1 cellular context compared by ENCODE assay signal in the genomic region with DNA sequence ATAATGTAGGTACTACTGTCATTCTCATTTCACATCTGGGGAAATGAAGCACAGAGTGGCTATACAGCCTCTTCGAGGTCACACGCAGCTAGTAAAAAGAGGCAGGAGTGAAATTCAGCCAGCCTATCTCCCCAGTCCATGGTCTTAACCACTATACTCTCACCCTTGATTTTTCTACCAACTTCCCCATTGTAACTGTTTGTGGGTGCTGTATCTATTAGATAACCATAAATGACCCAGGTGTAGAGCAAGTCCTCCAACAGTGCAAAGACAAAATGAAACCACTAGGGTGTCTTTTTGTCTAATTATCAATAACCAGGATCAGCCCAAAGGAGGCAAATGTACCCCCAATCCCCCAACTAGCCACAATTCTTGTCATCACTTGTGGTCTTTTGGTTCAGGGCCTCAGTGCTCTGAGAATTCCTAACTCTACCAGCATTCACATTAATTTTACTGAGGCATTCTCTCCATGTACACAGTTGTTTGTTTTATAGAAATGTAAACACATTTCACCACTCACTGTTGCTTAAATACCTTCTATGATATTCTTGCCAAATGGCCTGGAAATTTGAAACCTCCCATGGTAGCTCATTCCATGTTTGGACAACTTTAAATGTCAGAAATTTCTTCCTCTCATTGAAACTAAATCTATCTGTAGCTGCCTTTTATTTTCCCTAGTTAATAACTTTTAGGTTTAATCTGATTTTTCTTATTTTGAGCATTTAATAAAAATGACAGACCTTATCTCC.
TF ChIP-seq lines count a peak whose summit lies in the region.

No MANE protein-coding gene starts in this region.

TF ChIP-seq in K562, 482 proteins besides CTCF, POLR2A, EP300 and RAD21 (continued from another document and continues in another):
- no peak for TF ChIP-seq PRDM10 (IDR thresholded peaks at IDR 0.05; ENCODE audit: partially characterized antibody)
- TF ChIP-seq, protein P1, sequence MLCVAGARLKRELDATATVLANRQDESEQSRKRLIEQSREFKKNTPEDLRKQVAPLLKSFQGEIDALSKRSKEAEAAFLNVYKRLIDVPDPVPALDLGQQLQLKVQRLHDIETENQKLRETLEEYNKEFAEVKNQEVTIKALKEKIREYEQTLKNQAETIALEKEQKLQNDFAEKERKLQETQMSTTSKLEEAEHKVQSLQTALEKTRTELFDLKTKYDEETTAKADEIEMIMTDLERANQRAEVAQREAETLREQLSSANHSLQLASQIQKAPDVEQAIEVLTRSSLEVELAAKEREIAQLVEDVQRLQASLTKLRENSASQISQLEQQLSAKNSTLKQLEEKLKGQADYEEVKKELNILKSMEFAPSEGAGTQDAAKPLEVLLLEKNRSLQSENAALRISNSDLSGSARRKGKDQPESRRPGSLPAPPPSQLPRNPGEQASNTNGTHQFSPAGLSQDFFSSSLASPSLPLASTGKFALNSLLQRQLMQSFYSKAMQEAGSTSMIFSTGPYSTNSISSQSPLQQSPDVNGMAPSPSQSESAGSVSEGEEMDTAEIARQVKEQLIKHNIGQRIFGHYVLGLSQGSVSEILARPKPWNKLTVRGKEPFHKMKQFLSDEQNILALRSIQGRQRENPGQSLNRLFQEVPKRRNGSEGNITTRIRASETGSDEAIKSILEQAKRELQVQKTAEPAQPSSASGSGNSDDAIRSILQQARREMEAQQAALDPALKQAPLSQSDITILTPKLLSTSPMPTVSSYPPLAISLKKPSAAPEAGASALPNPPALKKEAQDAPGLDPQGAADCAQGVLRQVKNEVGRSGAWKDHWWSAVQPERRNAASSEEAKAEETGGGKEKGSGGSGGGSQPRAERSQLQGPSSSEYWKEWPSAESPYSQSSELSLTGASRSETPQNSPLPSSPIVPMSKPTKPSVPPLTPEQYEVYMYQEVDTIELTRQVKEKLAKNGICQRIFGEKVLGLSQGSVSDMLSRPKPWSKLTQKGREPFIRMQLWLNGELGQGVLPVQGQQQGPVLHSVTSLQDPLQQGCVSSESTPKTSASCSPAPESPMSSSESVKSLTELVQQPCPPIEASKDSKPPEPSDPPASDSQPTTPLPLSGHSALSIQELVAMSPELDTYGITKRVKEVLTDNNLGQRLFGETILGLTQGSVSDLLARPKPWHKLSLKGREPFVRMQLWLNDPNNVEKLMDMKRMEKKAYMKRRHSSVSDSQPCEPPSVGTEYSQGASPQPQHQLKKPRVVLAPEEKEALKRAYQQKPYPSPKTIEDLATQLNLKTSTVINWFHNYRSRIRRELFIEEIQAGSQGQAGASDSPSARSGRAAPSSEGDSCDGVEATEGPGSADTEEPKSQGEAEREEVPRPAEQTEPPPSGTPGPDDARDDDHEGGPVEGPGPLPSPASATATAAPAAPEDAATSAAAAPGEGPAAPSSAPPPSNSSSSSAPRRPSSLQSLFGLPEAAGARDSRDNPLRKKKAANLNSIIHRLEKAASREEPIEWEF (CRISPR knock-in tag; IDR thresholded peaks at IDR 0.05), result no peak
- TF ChIP-seq, protein P2, sequence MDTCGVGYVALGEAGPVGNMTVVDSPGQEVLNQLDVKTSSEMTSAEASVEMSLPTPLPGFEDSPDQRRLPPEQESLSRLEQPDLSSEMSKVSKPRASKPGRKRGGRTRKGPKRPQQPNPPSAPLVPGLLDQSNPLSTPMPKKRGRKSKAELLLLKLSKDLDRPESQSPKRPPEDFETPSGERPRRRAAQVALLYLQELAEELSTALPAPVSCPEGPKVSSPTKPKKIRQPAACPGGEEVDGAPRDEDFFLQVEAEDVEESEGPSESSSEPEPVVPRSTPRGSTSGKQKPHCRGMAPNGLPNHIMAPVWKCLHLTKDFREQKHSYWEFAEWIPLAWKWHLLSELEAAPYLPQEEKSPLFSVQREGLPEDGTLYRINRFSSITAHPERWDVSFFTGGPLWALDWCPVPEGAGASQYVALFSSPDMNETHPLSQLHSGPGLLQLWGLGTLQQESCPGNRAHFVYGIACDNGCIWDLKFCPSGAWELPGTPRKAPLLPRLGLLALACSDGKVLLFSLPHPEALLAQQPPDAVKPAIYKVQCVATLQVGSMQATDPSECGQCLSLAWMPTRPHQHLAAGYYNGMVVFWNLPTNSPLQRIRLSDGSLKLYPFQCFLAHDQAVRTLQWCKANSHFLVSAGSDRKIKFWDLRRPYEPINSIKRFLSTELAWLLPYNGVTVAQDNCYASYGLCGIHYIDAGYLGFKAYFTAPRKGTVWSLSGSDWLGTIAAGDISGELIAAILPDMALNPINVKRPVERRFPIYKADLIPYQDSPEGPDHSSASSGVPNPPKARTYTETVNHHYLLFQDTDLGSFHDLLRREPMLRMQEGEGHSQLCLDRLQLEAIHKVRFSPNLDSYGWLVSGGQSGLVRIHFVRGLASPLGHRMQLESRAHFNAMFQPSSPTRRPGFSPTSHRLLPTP (IDR thresholded peaks at IDR 0.05; ENCODE audit: borderline replicate concordance, extremely low read depth, insufficient read length), result no peak
- no peak for TF ChIP-seq POLR3A (IDR thresholded peaks at IDR 0.05; ENCODE audit: borderline replicate concordance, extremely low read depth, insufficient read depth, insufficient read length)
- TF ChIP-seq HDAC6 (IDR thresholded peaks at IDR 0.05; ENCODE audit: low read depth, low read length), result no peak
- TF ChIP-seq ATF6 (CRISPR knock-in tag; IDR thresholded peaks at IDR 0.05), result no peak
- no peak for TF ChIP-seq PURB (CRISPR knock-in tag; IDR thresholded peaks at IDR 0.05; ENCODE audit: low read depth)
- TF ChIP-seq PHF20 (IDR thresholded peaks at IDR 0.05; ENCODE audit: partially characterized antibody), result no peak
- peak; percentile 37; the same call in 1 of the 2 replicates for TF ChIP-seq DPF2 (IDR thresholded peaks at IDR 0.05)
- TF ChIP-seq, protein P3, sequence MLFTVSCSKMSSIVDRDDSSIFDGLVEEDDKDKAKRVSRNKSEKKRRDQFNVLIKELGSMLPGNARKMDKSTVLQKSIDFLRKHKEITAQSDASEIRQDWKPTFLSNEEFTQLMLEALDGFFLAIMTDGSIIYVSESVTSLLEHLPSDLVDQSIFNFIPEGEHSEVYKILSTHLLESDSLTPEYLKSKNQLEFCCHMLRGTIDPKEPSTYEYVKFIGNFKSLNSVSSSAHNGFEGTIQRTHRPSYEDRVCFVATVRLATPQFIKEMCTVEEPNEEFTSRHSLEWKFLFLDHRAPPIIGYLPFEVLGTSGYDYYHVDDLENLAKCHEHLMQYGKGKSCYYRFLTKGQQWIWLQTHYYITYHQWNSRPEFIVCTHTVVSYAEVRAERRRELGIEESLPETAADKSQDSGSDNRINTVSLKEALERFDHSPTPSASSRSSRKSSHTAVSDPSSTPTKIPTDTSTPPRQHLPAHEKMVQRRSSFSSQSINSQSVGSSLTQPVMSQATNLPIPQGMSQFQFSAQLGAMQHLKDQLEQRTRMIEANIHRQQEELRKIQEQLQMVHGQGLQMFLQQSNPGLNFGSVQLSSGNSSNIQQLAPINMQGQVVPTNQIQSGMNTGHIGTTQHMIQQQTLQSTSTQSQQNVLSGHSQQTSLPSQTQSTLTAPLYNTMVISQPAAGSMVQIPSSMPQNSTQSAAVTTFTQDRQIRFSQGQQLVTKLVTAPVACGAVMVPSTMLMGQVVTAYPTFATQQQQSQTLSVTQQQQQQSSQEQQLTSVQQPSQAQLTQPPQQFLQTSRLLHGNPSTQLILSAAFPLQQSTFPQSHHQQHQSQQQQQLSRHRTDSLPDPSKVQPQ (CRISPR knock-in tag; IDR thresholded peaks at IDR 0.05; ENCODE audit: borderline replicate concordance), result no peak
- TF ChIP-seq, protein P4, sequence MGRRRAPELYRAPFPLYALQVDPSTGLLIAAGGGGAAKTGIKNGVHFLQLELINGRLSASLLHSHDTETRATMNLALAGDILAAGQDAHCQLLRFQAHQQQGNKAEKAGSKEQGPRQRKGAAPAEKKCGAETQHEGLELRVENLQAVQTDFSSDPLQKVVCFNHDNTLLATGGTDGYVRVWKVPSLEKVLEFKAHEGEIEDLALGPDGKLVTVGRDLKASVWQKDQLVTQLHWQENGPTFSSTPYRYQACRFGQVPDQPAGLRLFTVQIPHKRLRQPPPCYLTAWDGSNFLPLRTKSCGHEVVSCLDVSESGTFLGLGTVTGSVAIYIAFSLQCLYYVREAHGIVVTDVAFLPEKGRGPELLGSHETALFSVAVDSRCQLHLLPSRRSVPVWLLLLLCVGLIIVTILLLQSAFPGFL (CRISPR knock-in tag; IDR thresholded peaks at IDR 0.05), result no peak
- TF ChIP-seq HNRNPUL1 (IDR thresholded peaks at IDR 0.05; ENCODE audit: low read length), result no peak
- no peak for TF ChIP-seq LEF1 (IDR thresholded peaks at IDR 0.05)
- TF ChIP-seq, protein P5, sequence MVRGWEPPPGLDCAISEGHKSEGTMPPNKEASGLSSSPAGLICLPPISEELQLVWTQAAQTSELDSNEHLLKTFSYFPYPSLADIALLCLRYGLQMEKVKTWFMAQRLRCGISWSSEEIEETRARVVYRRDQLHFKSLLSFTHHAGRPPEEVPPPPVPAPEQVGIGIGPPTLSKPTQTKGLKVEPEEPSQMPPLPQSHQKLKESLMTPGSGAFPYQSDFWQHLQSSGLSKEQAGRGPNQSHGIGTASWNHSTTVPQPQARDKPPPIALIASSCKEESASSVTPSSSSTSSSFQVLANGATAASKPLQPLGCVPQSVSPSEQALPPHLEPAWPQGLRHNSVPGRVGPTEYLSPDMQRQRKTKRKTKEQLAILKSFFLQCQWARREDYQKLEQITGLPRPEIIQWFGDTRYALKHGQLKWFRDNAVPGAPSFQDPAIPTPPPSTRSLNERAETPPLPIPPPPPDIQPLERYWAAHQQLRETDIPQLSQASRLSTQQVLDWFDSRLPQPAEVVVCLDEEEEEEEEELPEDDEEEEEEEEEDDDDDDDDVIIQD (CRISPR knock-in tag; IDR thresholded peaks at IDR 0.05), result no peak
- TF ChIP-seq TRIM24 (IDR thresholded peaks at IDR 0.05), result peak in 1 of 2 experiments; percentile 23; a peak in 1 of 4 replicates
- TF ChIP-seq MYC (IDR thresholded peaks at IDR 0.05; ENCODE audit: low read depth, low read length), result no peak
- TF ChIP-seq MYC (CRISPR knock-in tag; IDR thresholded peaks at IDR 0.05; ENCODE audit: borderline replicate concordance, low read depth), result no peak
- no peak for TF ChIP-seq ETS2 (tag; IDR thresholded peaks at IDR 0.05; ENCODE audit: borderline replicate concordance, poor library complexity, severe bottlenecking)
- TF ChIP-seq, protein P6, sequence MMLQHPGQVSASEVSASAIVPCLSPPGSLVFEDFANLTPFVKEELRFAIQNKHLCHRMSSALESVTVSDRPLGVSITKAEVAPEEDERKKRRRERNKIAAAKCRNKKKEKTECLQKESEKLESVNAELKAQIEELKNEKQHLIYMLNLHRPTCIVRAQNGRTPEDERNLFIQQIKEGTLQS (IDR thresholded peaks at IDR 0.05), result no peak
- TF ChIP-seq, protein P6 (CRISPR knock-in tag; conservative IDR thresholded peaks at IDR 0.05), result no peak
- TF ChIP-seq AFF4 (CRISPR knock-in tag; IDR thresholded peaks at IDR 0.05), result no peak
